9 cellular contexts compared by ENCODE assay signal in genomic region chr11:96393753-96394348, GRCh38. TPM values are rescaled to one million over a fixed set of nuclear protein-coding genes. Genes with fewer than 3 reads are reported as not detected.
DNase-seq lines count a peak whose midpoint lies in the region; ATAC-seq and TF ChIP-seq lines count a peak whose summit lies in the region.
"Had no signal": no experiment of that assay in that cellular context is flagged by ENCODE, and none has a peak within 500 bp of the region (broad histone marks: within the 10 kb centered on the region; RNA-seq: fewer than 3 reads in every experiment).

No MANE protein-coding gene starts in this region.

- H3K9me3 ChIP-seq in RWPE2 (ENCODE audit: severe bottlenecking), result no peaks in the 10 kb centered on the region
- no peaks in the 10 kb centered on the region for H3K9me3 ChIP-seq in sigmoid colon

- no peak for TF ChIP-seq POLR2A in sigmoid colon (IDR thresholded peaks at IDR 0.05)

- TF ChIP-seq EP300 in sigmoid colon (IDR thresholded peaks at IDR 0.05), result no peak

- WGBS in sigmoid colon, 2 donors, result 12 to 25% methylated on average over 1 of the region's 1 CpG

- H3K4me1 ChIP-seq in RWPE2 (ENCODE audit: insufficient read depth, poor library complexity, severe bottlenecking), result peaks cover 2% of the 10 kb centered on the region
- H3K4me1 ChIP-seq in sigmoid colon, result peaks cover 0 to 12% (median 10%) of the 10 kb centered on the region in 4 donors

- H3K36me3 ChIP-seq in RWPE2 (ENCODE audit: low read depth) (no peaks in the 10 kb centered on the region), sigmoid colon (no peaks in the 10 kb centered on the region)

- ATAC-seq in HG03378 (IDR thresholded peaks at IDR 0.05; ENCODE audit: unreplicated experiment) (peak; percentile 36), RWPE2 (ENCODE audit: low read depth) (no peak), HG03045 (IDR thresholded peaks at IDR 0.05; ENCODE audit: unreplicated experiment) (no peak)

- TF ChIP-seq CTCF in RWPE2 (IDR thresholded peaks at IDR 0.05; ENCODE audit: poor library complexity, severe bottlenecking) (peak; percentile 92), sigmoid colon (IDR thresholded peaks at IDR 0.05) (peak in 3 of 4 experiments; percentile 35 to 54 (median 41))

- peak; percentile 63 for DNase-seq in DMS53 treated with DMSO at 0.1 percent for 48 hours (lab: John Stamatoyannopoulos, UW; ENCODE audit: unreplicated experiment)
- DNase-seq in RWPE2 (ENCODE audit: low spot score), result no peak
- DNase-seq in fibroblast of peridontal ligament (ENCODE audit: extremely low read depth), result peak; percentile 77
- no peak for DNase-seq in sigmoid colon
- DNase-seq in activated naive CD4-positive, alpha-beta T cell treated with anti-CD3 and anti-CD28 coated beads, Interleukin-2, amount 50 U/mL, for 16 hours, result no peak
- DNase-seq in posterior cingulate gyrus, result no peak

- H3K27ac ChIP-seq in RWPE2 (ENCODE audit: poor library complexity, severe bottlenecking) (no peak overlapping the region), sigmoid colon (no peak overlapping the region)
- H3K27ac ChIP-seq: skin epidermis had no signal

- H3K4me3 ChIP-seq in RWPE2 (ENCODE audit: severe bottlenecking) (no peak overlapping the region), sigmoid colon (no peak overlapping the region)
- H3K4me3 ChIP-seq: skin epidermis had no signal

- no peaks in the 10 kb centered on the region for H3K27me3 ChIP-seq in RWPE2 (ENCODE audit: insufficient read depth, poor library complexity, severe bottlenecking)
- no peaks in the 10 kb centered on the region for H3K27me3 ChIP-seq in sigmoid colon

- intact Hi-C loops in sigmoid colon (cut with DNase I), result loop anchor here (1.0 to 5.0 kb wide), 2 partner anchors 558 to 602 kb away; partner anchors contain the start of gene CEP57
- intact Hi-C loops in posterior cingulate gyrus (cut with DNase I), result loop anchor here (5.0 to 10.0 kb wide), 3 partner anchors 469 to 602 kb away; partner anchors contain the start of genes CEP57 and MTMR2

RNA-seq across cellular contexts. Expression of gene JRKL, which starts 4.0 kb away (rescaled TPM):
- 1 to 10 TPM; 4.2 to 6.9 (median 6.3) TPM for total RNA-seq in sigmoid colon
- 1 to 10 TPM; 3.6 to 6.4 (median 4.2) TPM for polyA plus RNA-seq in sigmoid colon

RNA-seq across cellular contexts. Expression of gene CCDC82, which starts 4.1 kb away (rescaled TPM):
- 10 to 100 TPM; 24.4 to 39.2 (median 33.8) TPM for total RNA-seq in sigmoid colon
- polyA plus RNA-seq in sigmoid colon, result 10 to 100 TPM in 1 of 3 donors, 1 to 10 TPM in 2; 9.5 to 13.3 (median 9.6) TPM

RNA-seq across cellular contexts. Expression of gene MAML2, which starts 50.9 kb away (rescaled TPM):
- total RNA-seq in sigmoid colon, result 10 to 100 TPM; 11.8 to 20.7 (median 17.9) TPM
- polyA plus RNA-seq in sigmoid colon, result 1 to 10 TPM; 2.8 to 7.1 (median 4.2) TPM

Comparison
In these comparisons a context has a peak if more than half of its experiments do, and no peak if none do; other contexts are left out.
1. DNase-seq: peak in DMS53 treated with DMSO at 0.1 percent for 48 hours (single experiment) and fibroblast of peridontal ligament (single experiment); none in RWPE2 (single experiment), sigmoid colon (single experiment), activated naive CD4-positive, alpha-beta T cell treated with anti-CD3 and anti-CD28 coated beads, Interleukin-2, amount 50 U/mL, for 16 hours (single experiment) and posterior cingulate gyrus (0 of 10).